ENCODE assay signal across 8 cellular contexts in genomic region chr13:79051472-79051871, GRCh38.
"Had no signal": no experiment of that assay in that cellular context is flagged by ENCODE, and none has a peak within 500 bp of the region (broad histone marks: within the 10 kb centered on the region; RNA-seq: fewer than 3 reads in every experiment).

No MANE protein-coding gene starts in this region.

- H3K4me3 ChIP-seq: GM23338 had no signal

- H3K27ac ChIP-seq: HL-60, KMS-11 had no signal

- DNase-seq: H9, HCEC 1CT, HFFc6, KBM-7 had no signal

- ATAC-seq: GM23338, HepG2 had no signal
